In genomic region chr13:29922896-29923295, GRCh38 we compare ENCODE assay signal across 10 cellular contexts.
DNase-seq lines count a peak whose midpoint lies in the region; ATAC-seq and TF ChIP-seq lines count a peak whose summit lies in the region.
"Had no signal": no experiment of that assay in that cellular context is flagged by ENCODE, and none has a peak within 500 bp of the region (broad histone marks: within the 10 kb centered on the region; RNA-seq: fewer than 3 reads in every experiment).

No MANE protein-coding gene starts in this region.

- no peak overlapping the region for H4K12ac ChIP-seq in trophoblast cell (ENCODE audit: low read depth, low read length)

- peak overlapping the region; percentile 51 for H2AK5ac ChIP-seq in trophoblast cell (ENCODE audit: low read length)

- DNase-seq in AG08395 (ENCODE audit: low spot score) (peak; percentile 61), NCI-H226 (peak; percentile 16), esophagus muscularis mucosa (ENCODE audit: extremely low spot score) (no peak), trophoblast cell (no peak), testis (no peak)
- no peak for DNase-seq in activated CD8-positive, alpha-beta T cell treated with anti-CD3 and anti-CD28 coated beads for 36 hours
- no peak for DNase-seq in activated CD4-positive, alpha-beta T cell treated with anti-CD3 and anti-CD28 coated beads, Interleukin-2, amount 50 U/mL, for 48 hours
- DNase-seq: C1 segment of cervical spinal cord, NCI-H2171 had no signal

- H3K14ac ChIP-seq in trophoblast cell (ENCODE audit: low read length): peak overlapping the region; percentile 62

- H2BK12ac ChIP-seq in trophoblast cell (ENCODE audit: low read length): peak overlapping the region; percentile 64

- no peaks in the 10 kb centered on the region for H3K9me3 ChIP-seq in esophagus muscularis mucosa
- peaks cover 2% of the 10 kb centered on the region for H3K9me3 ChIP-seq in trophoblast cell (ENCODE audit: insufficient read depth, low read depth, low read length)
- H3K9me3 ChIP-seq in testis: no peaks in the 10 kb centered on the region

- 98% methylated on average over 3 of the region's 3 CpGs for WGBS in esophagus muscularis mucosa
- WGBS in trophoblast cell (ENCODE audit: extremely low coverage, insufficient coverage, insufficient read length): no CpG with 5 or more reads among the region's 3 CpGs
- 86 to 94% methylated on average over 3 of the region's 3 CpGs for WGBS in testis, 2 donors

- H3K27ac ChIP-seq in esophagus muscularis mucosa (replicated peaks in 1 of 4) (peak overlapping the region; percentile 76 to 92 (median 82)), trophoblast cell (ENCODE audit: low read depth, low read length) (peak overlapping the region; percentile 93), testis (no peak overlapping the region)

- H3K27ac Mint-ChIP-seq in activated CD8-positive, alpha-beta T cell treated with anti-CD3 and anti-CD28 coated beads for 36 hours: no peak overlapping the region

- TF ChIP-seq CTCF in esophagus muscularis mucosa (IDR thresholded peaks at IDR 0.05) (no peak), testis (IDR thresholded peaks at IDR 0.05) (no peak)
- no peak for TF ChIP-seq CTCF in activated CD8-positive, alpha-beta T cell treated with anti-CD3 and anti-CD28 coated beads for 36 hours (IDR thresholded peaks at IDR 0.05)

- peaks cover 29% of the 10 kb centered on the region for H3K79me1 ChIP-seq in trophoblast cell (ENCODE audit: low read length)

- peaks cover 27 to 57% (median 48%) of the 10 kb centered on the region in 4 donors for H3K4me1 ChIP-seq in esophagus muscularis mucosa
- H3K4me1 ChIP-seq in trophoblast cell (ENCODE audit: control insufficient read depth in 1 of 2, insufficient read depth in 2 of 2, low read length in 2 of 2): peaks cover 28 to 31% of the 10 kb centered on the region in 2 experiments
- peaks cover 13% of the 10 kb centered on the region for H3K4me1 ChIP-seq in testis

- no peak overlapping the region for H3K4me3 ChIP-seq in esophagus muscularis mucosa
- H3K4me3 ChIP-seq in trophoblast cell (ENCODE audit: low read depth, low read length): no peak overlapping the region
- no peak overlapping the region for H3K4me3 ChIP-seq in testis

- H3K4ac ChIP-seq in trophoblast cell (ENCODE audit: low read depth, low read length): peak overlapping the region; percentile 31

- peak overlapping the region; percentile 93 for H4K91ac ChIP-seq in trophoblast cell (ENCODE audit: low read depth, low read length)

- no peak for ATAC-seq in GM18861 (IDR thresholded peaks at IDR 0.05; ENCODE audit: unreplicated experiment)
- no peak for ATAC-seq in activated CD8-positive, alpha-beta T cell treated with anti-CD3 and anti-CD28 coated beads for 36 hours

- TF ChIP-seq POLR2A in esophagus muscularis mucosa (IDR thresholded peaks at IDR 0.05; ENCODE audit: low read depth): no peak
- no peak for TF ChIP-seq POLR2A in testis (IDR thresholded peaks at IDR 0.05)

- H2BK5ac ChIP-seq in trophoblast cell (ENCODE audit: low read depth, low read length, poor library complexity): peak overlapping the region; percentile 89

- no peak overlapping the region for H3K4me3 Mint-ChIP-seq in activated CD8-positive, alpha-beta T cell treated with anti-CD3 and anti-CD28 coated beads for 36 hours

- H3K27me3 ChIP-seq in esophagus muscularis mucosa (no peaks in the 10 kb centered on the region), trophoblast cell (ENCODE audit: insufficient read depth, low read length) (no peaks in the 10 kb centered on the region), testis (no peaks in the 10 kb centered on the region)

- no peak overlapping the region for H3K4me2 ChIP-seq in trophoblast cell (ENCODE audit: low read length)

- peaks cover 5% of the 10 kb centered on the region for H3K79me2 ChIP-seq in trophoblast cell (ENCODE audit: control insufficient read depth, insufficient read depth, low read length, poor library complexity)

- TF ChIP-seq EP300 in esophagus muscularis mucosa (IDR thresholded peaks at IDR 0.05): no peak

- peak overlapping the region; percentile 78 for H2BK120ac ChIP-seq in trophoblast cell (ENCODE audit: insufficient read depth, low read length, poor library complexity)

- H3K18ac ChIP-seq in trophoblast cell (ENCODE audit: low read length): no peak overlapping the region

- no peaks in the 10 kb centered on the region for H3K36me3 ChIP-seq in esophagus muscularis mucosa
- no peaks in the 10 kb centered on the region for H3K36me3 ChIP-seq in trophoblast cell (ENCODE audit: control insufficient read depth in 1 of 2, insufficient read depth in 2 of 2, low read length in 2 of 2)
- no peaks in the 10 kb centered on the region for H3K36me3 ChIP-seq in testis (ENCODE audit: low read depth, missing control alignments)

- H2AFZ ChIP-seq in trophoblast cell (ENCODE audit: insufficient read depth, low read length, poor library complexity): no peak overlapping the region

- H3K4me1 Mint-ChIP-seq in activated CD8-positive, alpha-beta T cell treated with anti-CD3 and anti-CD28 coated beads for 36 hours (ENCODE audit: low read depth): peaks cover 15% of the 10 kb centered on the region

- CTCF ChIA-PET in activated CD8-positive, alpha-beta T cell treated with anti-CD3 and anti-CD28 coated beads for 36 hours (lab: Charles Lee): interaction anchor here (0.8 to 5.8 kb wide), 13 partner anchors 11 to 192 kb away, joined by 3 to 69 read pairs (median 9); no protein-coding TSS in a partner anchor

- H4K8ac ChIP-seq in trophoblast cell (ENCODE audit: low read depth, low read length): peak overlapping the region; percentile 79

- no peak overlapping the region for H3K23ac ChIP-seq in trophoblast cell (ENCODE audit: low read length)

- H3K9ac ChIP-seq in trophoblast cell (ENCODE audit: low read length): no peak overlapping the region

- intact Hi-C loops in esophagus muscularis mucosa (cut with DNase I): loop anchor here (5.0 to 10.0 kb wide), 3 partner anchors 76 to 189 kb away; no protein-coding TSS in a partner anchor
- intact Hi-C loops in activated CD8-positive, alpha-beta T cell treated with anti-CD3 and anti-CD28 coated beads for 36 hours (cut with micrococcal nuclease): no loop called here
- intact Hi-C loops in testis (cut with DNase I; ENCODE audit: low total_unique reads): no loop called here

- no peaks in the 10 kb centered on the region for H3K36me3 Mint-ChIP-seq in activated CD8-positive, alpha-beta T cell treated with anti-CD3 and anti-CD28 coated beads for 36 hours (ENCODE audit: low read depth)

- POLR2A ChIA-PET in activated CD8-positive, alpha-beta T cell treated with anti-CD3 and anti-CD28 coated beads for 36 hours (lab: Charles Lee): no interaction called here

- H3K27me3 Mint-ChIP-seq in activated CD8-positive, alpha-beta T cell treated with anti-CD3 and anti-CD28 coated beads for 36 hours: no peaks in the 10 kb centered on the region

- H3K9me3 Mint-ChIP-seq in activated CD8-positive, alpha-beta T cell treated with anti-CD3 and anti-CD28 coated beads for 36 hours: no peaks in the 10 kb centered on the region

Comparison
In these comparisons a context has a peak if more than half of its experiments do, and no peak if none do; other contexts are left out.
1. DNase-seq: peak in AG08395 (single experiment) and NCI-H226 (single experiment); none in esophagus muscularis mucosa (single experiment), trophoblast cell (0 of 2), activated CD8-positive, alpha-beta T cell treated with anti-CD3 and anti-CD28 coated beads for 36 hours (single experiment), activated CD4-positive, alpha-beta T cell treated with anti-CD3 and anti-CD28 coated beads, Interleukin-2, amount 50 U/mL, for 48 hours (0 of 2) and testis (single experiment).
2. H3K27ac ChIP-seq: peak in esophagus muscularis mucosa (4 of 4) and trophoblast cell (single experiment); none in testis (0 of 2).